8 cellular contexts compared by ENCODE assay signal in genomic region chr14:50667491-50668007, GRCh38. TPM values are rescaled to one million over a fixed set of nuclear protein-coding genes. Genes with fewer than 3 reads are reported as not detected.
A peak's percentile ranks its signal among the peaks of the same experiment; 100 is the strongest.
DNase-seq lines count a peak whose midpoint lies in the region; ATAC-seq and TF ChIP-seq lines count a peak whose summit lies in the region.

No MANE protein-coding gene starts in this region.

- no peak overlapping the region for H3K4me3 Mint-ChIP-seq in activated T-cell treated with anti-CD3 and anti-CD28 coated beads, Interleukin-2, amount 50 U/mL, for 4 hours

- peak overlapping the region; percentile 88 for H3K4me3 ChIP-seq in astrocyte of the cerebellum (ENCODE audit: low read depth, low read length)

- no peaks in the 10 kb centered on the region for H3K27me3 Mint-ChIP-seq in activated T-cell treated with anti-CD3 and anti-CD28 coated beads, Interleukin-2, amount 50 U/mL, for 4 hours (ENCODE audit: low read depth)

- peaks cover 17% of the 10 kb centered on the region for H3K4me1 Mint-ChIP-seq in activated T-cell treated with anti-CD3 and anti-CD28 coated beads, Interleukin-2, amount 50 U/mL, for 4 hours (ENCODE audit: low read depth)

- no peak for ATAC-seq in activated T-cell treated with anti-CD3 and anti-CD28 coated beads, Interleukin-2, amount 50 U/mL, for 4 hours
- ATAC-seq in HG02610 (IDR thresholded peaks at IDR 0.05; ENCODE audit: unreplicated experiment), result peak; percentile 43

- in situ Hi-C loops in astrocyte of the cerebellum (cut with HindIII; ENCODE audit: low sequenced_read_pairs), result no loop called here

- peaks cover 11% of the 10 kb centered on the region for H3K36me3 Mint-ChIP-seq in activated T-cell treated with anti-CD3 and anti-CD28 coated beads, Interleukin-2, amount 50 U/mL, for 4 hours (ENCODE audit: insufficient read depth)

- no peaks in the 10 kb centered on the region for H3K9me3 Mint-ChIP-seq in activated T-cell treated with anti-CD3 and anti-CD28 coated beads, Interleukin-2, amount 50 U/mL, for 4 hours

- no peak for TF ChIP-seq CTCF in astrocyte of the cerebellum (IDR thresholded peaks at IDR 0.05; ENCODE audit: low read depth, low read length, missing control alignments)

- H3K27ac ChIP-seq in temporal lobe (ENCODE audit: low read depth, low read length), result peak overlapping the region; percentile 88

- DNase-seq in activated T-cell treated with anti-CD3 and anti-CD28 coated beads for 4 hours (peak; percentile 10), NCI-H2171 (lab: John Stamatoyannopoulos, UW) (peak; percentile 43), astrocyte of the cerebellum (ENCODE audit: low read depth) (no peak), left kidney (ENCODE audit: low read depth, low spot score) (peak; percentile 83), DMS114 treated with DMSO at 0.1 percent for 48 hours (lab: John Stamatoyannopoulos, UW; ENCODE audit: unreplicated experiment) (no peak)
- DNase-seq in activated T-cell treated with anti-CD3 and anti-CD28 coated beads, Interleukin-2, amount 50 U/mL, for 4 hours, result no peak

RNA-seq across cellular contexts. Expression of gene SAV1, which starts 0.6 kb away (rescaled TPM):
- total RNA-seq in activated T-cell treated with anti-CD3 and anti-CD28 coated beads, Interleukin-2, amount 50 U/mL, for 4 hours, result 10 to 100 TPM; 11.0 to 15.6 (median 15.3) TPM
- 18.7 TPM for total RNA-seq in temporal lobe

Comparison
In these comparisons a context has a peak if more than half of its experiments do, and no peak if none do; other contexts are left out.
1. DNase-seq: peak in activated T-cell treated with anti-CD3 and anti-CD28 coated beads for 4 hours (single experiment), NCI-H2171 (single experiment) and left kidney (single experiment); none in activated T-cell treated with anti-CD3 and anti-CD28 coated beads, Interleukin-2, amount 50 U/mL, for 4 hours (single experiment), astrocyte of the cerebellum (single experiment) and DMS114 treated with DMSO at 0.1 percent for 48 hours (single experiment).